Comparison of ENCODE assay signal across 23 cellular contexts in genomic region chr5:69033690-69034089, GRCh38.
A peak's percentile ranks its signal among the peaks of the same experiment; 100 is the strongest.
DNase-seq lines count a peak whose midpoint lies in the region; ATAC-seq, FAIRE-seq and TF ChIP-seq lines count a peak whose summit lies in the region.
"Had no signal": no experiment of that assay in that cellular context is flagged by ENCODE, and none has a peak within 500 bp of the region (broad histone marks: within the 10 kb centered on the region; RNA-seq: fewer than 3 reads in every experiment).

No MANE protein-coding gene starts in this region.

- H3K36me3 ChIP-seq in mammary epithelial cell (ENCODE audit: insufficient read depth, low read length) (no peaks in the 10 kb centered on the region), bronchial epithelial cell (ENCODE audit: control insufficient read depth, insufficient read depth, low read length) (no peaks in the 10 kb centered on the region), lower lobe of right lung (no peaks in the 10 kb centered on the region), colonic mucosa (no peaks in the 10 kb centered on the region)

- H3K9ac ChIP-seq in mammary epithelial cell (ENCODE audit: insufficient read depth, low read length) (no peak overlapping the region), colonic mucosa (ENCODE audit: low read depth in 2 of 2, low read length in 2 of 2) (no peak overlapping the region)
- H3K9ac ChIP-seq: GM23248 had no signal

- H3K27ac ChIP-seq in mammary epithelial cell (ENCODE audit: insufficient read depth, low read depth, low read length) = no peak overlapping the region
- no peak overlapping the region for H3K27ac ChIP-seq in lower lobe of right lung
- H3K27ac ChIP-seq in colonic mucosa = no peak overlapping the region
- H3K27ac ChIP-seq: 22Rv1, A549, C4-2B, GM23248 had no signal

- WGBS in mammary epithelial cell (ENCODE audit: low coverage, missing lambda C conversion rate) = 50% methylated on average over 2 of the region's 2 CpGs

- POLR2A ChIA-PET in MCF 10A (lab: Yijun Ruan, JAX) = no interaction called here
- POLR2A ChIA-PET in naive thymus-derived CD8-positive, alpha-beta T cell (lab: Charles Lee) = no interaction called here

- H3K4me1 Mint-ChIP-seq in MCF 10A (ENCODE audit: insufficient read depth, unreplicated experiment) = peaks cover 15% of the 10 kb centered on the region
- no peaks in the 10 kb centered on the region for H3K4me1 Mint-ChIP-seq in naive thymus-derived CD8-positive, alpha-beta T cell

- FAIRE-seq in bronchial epithelial cell (lab: Jason Lieb, UNC) = no peak
- FAIRE-seq: A549, D721Med, H54, HepG2 had no signal

- H3K9me3 Mint-ChIP-seq in MCF 10A (ENCODE audit: unreplicated experiment) = no peaks in the 10 kb centered on the region
- H3K9me3 Mint-ChIP-seq in naive thymus-derived CD8-positive, alpha-beta T cell = no peaks in the 10 kb centered on the region
- H3K9me3 Mint-ChIP-seq: CD4-positive, alpha-beta T cell; HFFc6; IgD-negative memory B cell had no signal

- no peaks in the 10 kb centered on the region for H4K20me1 ChIP-seq in mammary epithelial cell (ENCODE audit: insufficient read depth, low read length)

- H3K9me3 ChIP-seq in mammary epithelial cell (replicated peaks; ENCODE audit: insufficient read depth, low read length) = no peaks in the 10 kb centered on the region
- H3K9me3 ChIP-seq in lower lobe of right lung = no peaks in the 10 kb centered on the region
- H3K9me3 ChIP-seq in colonic mucosa = no peaks in the 10 kb centered on the region
- H3K9me3 ChIP-seq: A549, Caco-2 had no signal

- no peak overlapping the region for H3K4me2 ChIP-seq in mammary epithelial cell (ENCODE audit: insufficient read depth, low read depth, low read length)
- H3K4me2 ChIP-seq: A549 had no signal

- no TSS peak for BruUV-seq in MCF 10A (replicated peaks; lab: Mats Ljungman, UMichigan)
- no TSS peak for BruUV-seq in mammary epithelial cell (replicated peaks; lab: Mats Ljungman, UMichigan)

- peaks cover 19% of the 10 kb centered on the region for H3K27me3 Mint-ChIP-seq in MCF 10A (ENCODE audit: insufficient read depth, unreplicated experiment)
- H3K27me3 Mint-ChIP-seq in naive thymus-derived CD8-positive, alpha-beta T cell = peaks cover 0 to 7% (median 4%) of the 10 kb centered on the region in 5 donors
- H3K27me3 Mint-ChIP-seq: CD4-positive, alpha-beta T cell; IgD-negative memory B cell had no signal

- no peak overlapping the region for H3K4me3 Mint-ChIP-seq in MCF 10A (ENCODE audit: unreplicated experiment)
- H3K4me3 Mint-ChIP-seq in naive thymus-derived CD8-positive, alpha-beta T cell = no peak overlapping the region
- H3K4me3 Mint-ChIP-seq: CD4-positive, alpha-beta T cell; HFFc6 had no signal

- dilution Hi-C loops in mammary epithelial cell (cut with HindIII; ENCODE audit: low sequenced_read_pairs) = no loop called here

- H3K4me3 ChIP-seq in mammary epithelial cell (replicated peaks in 1 of 3; ENCODE audit: insufficient read depth in 1 of 3, low read depth in 2 of 3, low read length in 3 of 3) (no peak overlapping the region), bronchial epithelial cell (ENCODE audit: low read depth, low read length) (no peak overlapping the region), lower lobe of right lung (no peak overlapping the region), colonic mucosa (no peak overlapping the region)
- H3K4me3 ChIP-seq: A549, GM23248 had no signal

- peak overlapping the region; percentile 58 for H3K27ac Mint-ChIP-seq in MCF 10A (ENCODE audit: low read depth, unreplicated experiment)
- no peak overlapping the region for H3K27ac Mint-ChIP-seq in naive thymus-derived CD8-positive, alpha-beta T cell
- H3K27ac Mint-ChIP-seq: CD4-positive, alpha-beta T cell; HFFc6; IgD-negative memory B cell had no signal

- CTCF ChIA-PET in MCF 10A (lab: Yijun Ruan, JAX) = interaction anchor here (0.6 to 2.1 kb wide), 2 partner anchors 9 to 534 kb away, joined by 3 to 4 read pairs; no protein-coding TSS in a partner anchor
- CTCF ChIA-PET in mammary epithelial cell (lab: Charles Lee; ENCODE audit: low non-redundant PET) = no interaction called here

- TF ChIP-seq CTCF in MCF 10A (IDR thresholded peaks at IDR 0.05; ENCODE audit: unreplicated experiment) = no peak
- TF ChIP-seq CTCF in mammary epithelial cell (conservative IDR thresholded peaks at IDR 0.05 in 1 of 2, IDR thresholded peaks at IDR 0.05 in 1 of 2; ENCODE audit: extremely low read depth in 1 of 2, insufficient read depth in 1 of 2, low read depth in 1 of 2, low read length in 2 of 2) = no peak
- TF ChIP-seq CTCF in bronchial epithelial cell (IDR thresholded peaks at IDR 0.05; ENCODE audit: insufficient read depth, low read length, severe bottlenecking) = no peak
- no peak for TF ChIP-seq CTCF in lower lobe of right lung (IDR thresholded peaks at IDR 0.05)
- no peak for TF ChIP-seq CTCF in colonic mucosa (IDR thresholded peaks at IDR 0.05)

- peak; percentile 45 to 91 for ATAC-seq in lower lobe of right lung
- ATAC-seq in naive thymus-derived CD8-positive, alpha-beta T cell = no peak
- ATAC-seq in GM18502 (IDR thresholded peaks at IDR 0.05; ENCODE audit: poor library complexity, unreplicated experiment) = no peak
- ATAC-seq: A549, HepG2 had no signal

- DNase-seq in MCF 10A (ENCODE audit: unreplicated experiment) = peak; percentile 34
- DNase-seq in mammary epithelial cell = no peak
- peak; percentile 39 for DNase-seq in bronchial epithelial cell (ENCODE audit: low read depth)
- no peak for DNase-seq in lower lobe of right lung
- DNase-seq in activated CD4-positive, alpha-beta T cell treated with anti-CD3 and anti-CD28 coated beads, Interleukin-2, amount 50 U/mL, for 4 hours = no peak
- no peak for DNase-seq in naive thymus-derived CD8-positive, alpha-beta T cell
- no peak for DNase-seq in colonic mucosa
- DNase-seq: AML-193; Caco-2; CD4-positive, alpha-beta T cell; DMS79 treated with DMSO at 0.1 percent for 48 hours; GF-D8; GM23248; HCEC 1CT; HFFc6 had no signal

- no peaks in the 10 kb centered on the region for H3K36me3 Mint-ChIP-seq in MCF 10A (ENCODE audit: insufficient read depth, unreplicated experiment)
- H3K36me3 Mint-ChIP-seq in naive thymus-derived CD8-positive, alpha-beta T cell = no peaks in the 10 kb centered on the region
- H3K36me3 Mint-ChIP-seq: IgD-negative memory B cell had no signal

- H3K27me3 ChIP-seq in mammary epithelial cell (ENCODE audit: insufficient read depth, low read length) (peaks cover 2% of the 10 kb centered on the region), bronchial epithelial cell (ENCODE audit: control insufficient read depth, insufficient read depth, low read length) (no peaks in the 10 kb centered on the region), lower lobe of right lung (ENCODE audit: low read depth) (no peaks in the 10 kb centered on the region), colonic mucosa (no peaks in the 10 kb centered on the region)

- no peak overlapping the region for H2AFZ ChIP-seq in mammary epithelial cell (ENCODE audit: low read depth, low read length)
- H2AFZ ChIP-seq: GM23248 had no signal

- intact Hi-C loops in MCF 10A (cut with micrococcal nuclease) (no loop called here), mammary epithelial cell (cut with micrococcal nuclease) (no loop called here), lower lobe of right lung (cut with DNase I) (no loop called here), colonic mucosa (cut with DNase I) (no loop called here)

- H3K79me2 ChIP-seq in mammary epithelial cell (ENCODE audit: insufficient read depth, low read length) = no peaks in the 10 kb centered on the region

- H3K4me1 ChIP-seq in mammary epithelial cell (ENCODE audit: insufficient read depth, low read length) = peaks cover 8% of the 10 kb centered on the region
- no peaks in the 10 kb centered on the region for H3K4me1 ChIP-seq in lower lobe of right lung
- H3K4me1 ChIP-seq in colonic mucosa = no peaks in the 10 kb centered on the region
- H3K4me1 ChIP-seq: Caco-2 had no signal

- in situ Hi-C loops in mammary epithelial cell (cut with MboI; ENCODE audit: low sequenced_read_pairs in 2 of 2) = no loop called here

Comparison
In these comparisons a context has a peak if more than half of its experiments do, and no peak if none do; other contexts are left out.
1. DNase-seq: peak in MCF 10A (single experiment) and bronchial epithelial cell (single experiment); none in mammary epithelial cell (single experiment), lower lobe of right lung (single experiment), activated CD4-positive, alpha-beta T cell treated with anti-CD3 and anti-CD28 coated beads, Interleukin-2, amount 50 U/mL, for 4 hours (0 of 2), naive thymus-derived CD8-positive, alpha-beta T cell (0 of 10) and colonic mucosa (single experiment).
2. ATAC-seq: peak in lower lobe of right lung (2 of 2); none in naive thymus-derived CD8-positive, alpha-beta T cell (0 of 2) and GM18502 (single experiment).